In the genomic region with DNA sequence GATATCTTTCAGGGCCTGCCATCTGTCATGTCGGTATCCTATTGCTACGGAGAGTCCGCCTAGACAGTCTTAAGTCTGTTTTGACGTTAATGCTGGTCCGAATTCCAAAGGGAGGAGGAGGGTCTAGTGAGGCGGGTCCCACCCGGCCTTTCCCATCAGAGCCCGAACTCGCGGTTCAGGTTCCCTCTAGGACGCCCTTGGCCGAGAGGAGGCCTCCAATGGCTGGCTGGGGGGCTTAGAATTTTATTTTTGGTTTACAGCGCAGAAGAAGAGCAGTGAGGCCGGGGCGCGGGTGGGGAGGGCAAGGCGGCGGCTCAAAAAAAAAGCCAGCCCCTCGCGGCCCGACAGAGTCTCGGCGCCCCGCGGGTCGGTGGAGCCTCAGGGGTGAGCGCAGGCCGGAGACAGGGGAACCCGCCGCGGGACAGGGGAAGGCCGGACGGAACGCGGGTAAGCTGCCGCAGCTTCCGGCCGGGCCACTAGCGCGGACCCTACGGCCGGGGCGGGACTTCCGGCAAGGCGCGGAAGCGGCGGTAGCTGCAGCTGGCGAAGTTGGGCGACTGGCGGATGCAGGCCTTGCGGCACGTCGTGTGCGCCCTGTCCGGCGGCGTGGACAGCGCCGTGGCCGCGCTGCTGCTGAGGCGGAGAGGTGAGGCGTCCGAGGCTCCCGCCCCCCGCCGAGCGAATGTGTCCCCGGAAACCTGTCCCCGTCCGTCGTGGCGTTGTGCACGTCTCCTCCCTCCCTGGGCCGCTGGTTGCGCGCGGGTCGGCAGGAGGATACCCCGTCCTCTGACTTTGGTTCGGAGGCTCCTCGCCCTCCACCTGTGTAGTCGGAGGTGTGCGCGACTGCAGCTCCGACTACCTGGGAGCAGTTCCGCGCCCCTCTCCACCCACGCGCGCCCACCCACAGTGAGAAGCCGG, we compare ENCODE assay signal across 8 cellular contexts. TPM values are rescaled to one million over a fixed set of nuclear protein-coding genes. Genes with fewer than 3 reads are reported as not detected.
DNase-seq lines count a peak whose midpoint lies in the region; ATAC-seq and TF ChIP-seq lines count a peak whose summit lies in the region.

A gene with protein sequence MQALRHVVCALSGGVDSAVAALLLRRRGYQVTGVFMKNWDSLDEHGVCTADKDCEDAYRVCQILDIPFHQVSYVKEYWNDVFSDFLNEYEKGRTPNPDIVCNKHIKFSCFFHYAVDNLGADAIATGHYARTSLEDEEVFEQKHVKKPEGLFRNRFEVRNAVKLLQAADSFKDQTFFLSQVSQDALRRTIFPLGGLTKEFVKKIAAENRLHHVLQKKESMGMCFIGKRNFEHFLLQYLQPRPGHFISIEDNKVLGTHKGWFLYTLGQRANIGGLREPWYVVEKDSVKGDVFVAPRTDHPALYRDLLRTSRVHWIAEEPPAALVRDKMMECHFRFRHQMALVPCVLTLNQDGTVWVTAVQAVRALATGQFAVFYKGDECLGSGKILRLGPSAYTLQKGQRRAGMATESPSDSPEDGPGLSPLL (plus strand): TSS at position 514 of the 918 bp plus-strand sequence. CDS start 51 bp downstream, at position 565.

- peak within 1 kb of the TSS; percentile 97 for H3K18ac ChIP-seq in trophoblast cell (ENCODE audit: low read length)

- no peaks in the 10 kb centered on the region for H3K9me3 Mint-ChIP-seq in activated naive CD8-positive, alpha-beta T cell treated with anti-CD3 and anti-CD28 coated beads, Interleukin-2, amount 50 U/mL, for 24 hours

- no CpG with 5 or more reads among the region's 93 CpGs for WGBS in trophoblast cell (ENCODE audit: extremely low coverage, insufficient coverage, insufficient read length)
- WGBS in tibial nerve, 2 donors, result 1% methylated on average over 44 to 54 of the region's 93 CpGs

- peak within 1 kb of the TSS; percentile 93 for H3K27ac Mint-ChIP-seq in activated naive CD8-positive, alpha-beta T cell treated with anti-CD3 and anti-CD28 coated beads, Interleukin-2, amount 50 U/mL, for 24 hours

- H3K27ac ChIP-seq in trophoblast cell (ENCODE audit: low read depth, low read length) (peak within 1 kb of the TSS; percentile 86), tibial nerve (peak within 1 kb of the TSS; percentile 86 to 96 (median 89))

- H3K79me2 ChIP-seq in trophoblast cell (ENCODE audit: control insufficient read depth, insufficient read depth, low read length, poor library complexity), result peaks cover 13% of the 10 kb centered on the region

- peak; percentile 22 to 54 for TF ChIP-seq POLR2A in tibial nerve (IDR thresholded peaks at IDR 0.05)

- H4K12ac ChIP-seq in trophoblast cell (ENCODE audit: low read depth, low read length), result peak within 1 kb of the TSS; percentile 98

- peaks cover 6 to 7% of the 10 kb centered on the region in 2 experiments for H3K4me1 ChIP-seq in trophoblast cell (ENCODE audit: control insufficient read depth in 1 of 2, insufficient read depth in 2 of 2, low read length in 2 of 2)
- H3K4me1 ChIP-seq in tibial nerve, result peaks cover 0 to 34% (median 10%) of the 10 kb centered on the region in 4 donors

- H3K4me3 Mint-ChIP-seq in activated naive CD8-positive, alpha-beta T cell treated with anti-CD3 and anti-CD28 coated beads, Interleukin-2, amount 50 U/mL, for 24 hours, result peak within 1 kb of the TSS; percentile 96

- H3K9ac ChIP-seq in trophoblast cell (ENCODE audit: low read length), result peak within 1 kb of the TSS; percentile 93

- no peaks in the 10 kb centered on the region for H3K9me3 ChIP-seq in trophoblast cell (ENCODE audit: insufficient read depth, low read depth, low read length)
- no peaks in the 10 kb centered on the region for H3K9me3 ChIP-seq in tibial nerve

- H3K4me1 Mint-ChIP-seq in activated naive CD8-positive, alpha-beta T cell treated with anti-CD3 and anti-CD28 coated beads, Interleukin-2, amount 50 U/mL, for 24 hours, result peaks cover 32% of the 10 kb centered on the region

- peak within 1 kb of the TSS; percentile 83 for H2AK5ac ChIP-seq in trophoblast cell (ENCODE audit: low read length)

- DNase-seq in ELR (ENCODE audit: low read depth), result peak; percentile 91
- DNase-seq in GOT3 (lab: John Stamatoyannopoulos, UW), result peak; percentile 37
- peak; percentile 74 for DNase-seq in M059J (ENCODE audit: low read depth)
- peak; percentile 52 to 59 for DNase-seq in SW 1271 (lab: John Stamatoyannopoulos, UW)
- DNase-seq in activated naive CD8-positive, alpha-beta T cell treated with anti-CD3 and anti-CD28 coated beads, Interleukin-2, amount 50 U/mL, for 24 hours, result peak; percentile 83
- peak; percentile 94 for DNase-seq in cardiac septum (ENCODE audit: low spot score)
- peak; percentile 84 to 92 for DNase-seq in trophoblast cell
- DNase-seq in tibial nerve (ENCODE audit: low spot score in 2 of 2), result peak; percentile 62 to 66

- peak within 1 kb of the TSS; percentile 93 for H4K91ac ChIP-seq in trophoblast cell (ENCODE audit: low read depth, low read length)

- H3K23ac ChIP-seq in trophoblast cell (ENCODE audit: low read length), result no peak within 1 kb of the TSS

- peak within 1 kb of the TSS; percentile 94 for H4K8ac ChIP-seq in trophoblast cell (ENCODE audit: low read depth, low read length)

- peak in 1 of 2 donors; percentile 86 for TF ChIP-seq EP300 in tibial nerve (IDR thresholded peaks at IDR 0.05)

- H3K36me3 ChIP-seq in trophoblast cell (ENCODE audit: control insufficient read depth in 1 of 2, insufficient read depth in 2 of 2, low read length in 2 of 2) (peaks cover 36 to 48% of the 10 kb centered on the region in 2 experiments), tibial nerve (peaks cover 0 to 31% (median 9%) of the 10 kb centered on the region in 3 donors)

- H2BK12ac ChIP-seq in trophoblast cell (ENCODE audit: low read length), result no peak within 1 kb of the TSS

- H3K4me2 ChIP-seq in trophoblast cell (ENCODE audit: low read length), result peak within 1 kb of the TSS; percentile 90

- peak within 1 kb of the TSS; percentile 89 for H3K4ac ChIP-seq in trophoblast cell (ENCODE audit: low read depth, low read length)

- H3K4me3 ChIP-seq in trophoblast cell (ENCODE audit: low read depth, low read length) (peak within 1 kb of the TSS; percentile 83), tibial nerve (peak within 1 kb of the TSS; percentile 73 to 99 (median 86))

- ATAC-seq in activated naive CD8-positive, alpha-beta T cell treated with anti-CD3 and anti-CD28 coated beads, Interleukin-2, amount 50 U/mL, for 24 hours, result peak; percentile 90

- peaks cover 49% of the 10 kb centered on the region for H3K36me3 Mint-ChIP-seq in activated naive CD8-positive, alpha-beta T cell treated with anti-CD3 and anti-CD28 coated beads, Interleukin-2, amount 50 U/mL, for 24 hours (ENCODE audit: low read depth)

- peak within 1 kb of the TSS; percentile 79 for H2BK5ac ChIP-seq in trophoblast cell (ENCODE audit: low read depth, low read length, poor library complexity)

- TF ChIP-seq CTCF in tibial nerve (IDR thresholded peaks at IDR 0.05), result peak in 1 of 5 experiments; percentile 43

- H2AFZ ChIP-seq in trophoblast cell (ENCODE audit: insufficient read depth, low read length, poor library complexity), result peak within 1 kb of the TSS; percentile 89

- H3K14ac ChIP-seq in trophoblast cell (ENCODE audit: low read length), result peak within 1 kb of the TSS; percentile 83

- H2BK120ac ChIP-seq in trophoblast cell (ENCODE audit: insufficient read depth, low read length, poor library complexity), result peak within 1 kb of the TSS; percentile 27

- peaks cover 11% of the 10 kb centered on the region for H3K79me1 ChIP-seq in trophoblast cell (ENCODE audit: low read length)

- H3K27me3 Mint-ChIP-seq in activated naive CD8-positive, alpha-beta T cell treated with anti-CD3 and anti-CD28 coated beads, Interleukin-2, amount 50 U/mL, for 24 hours, result no peaks in the 10 kb centered on the region

- H3K27me3 ChIP-seq in trophoblast cell (ENCODE audit: insufficient read depth, low read length) (no peaks in the 10 kb centered on the region), tibial nerve (no peaks in the 10 kb centered on the region)

- intact Hi-C loops in cardiac septum (cut with DNase I), result no loop called here

RNA-seq across cellular contexts. Expression of the gene that starts here (rescaled TPM):
- total RNA-seq in M059J (2014; rRNA removed; shearing (Covaris generic)), result 29.6 and 45.2 TPM in 2 replicates
- total RNA-seq in cardiac septum (34.7 TPM), tibial nerve (10 to 100 TPM; 50.0 to 85.3 (median 64.5) TPM)
- polyA plus RNA-seq in trophoblast cell (2013), result 28.5 TPM in 2 replicates

Comparison
In these comparisons a context has a peak if more than half of its experiments do, and no peak if none do; other contexts are left out.
1. Peak in every context shown above with its lines: DNase-seq, ATAC-seq, H3K4me3 ChIP-seq and H3K27ac ChIP-seq.
2. DNase-seq: peak in every context shown above with its lines; median percentile 94 in cardiac septum; 91 in ELR; 88 in trophoblast cell; 83 in activated naive CD8-positive, alpha-beta T cell treated with anti-CD3 and anti-CD28 coated beads, Interleukin-2, amount 50 U/mL, for 24 hours; 74 in M059J; 64 in tibial nerve; 56 in SW 1271; 37 in GOT3.